25 cellular contexts compared by ENCODE assay signal in genomic region chr6:159933077-159933476, GRCh38. TPM values are rescaled to one million over a fixed set of nuclear protein-coding genes. Genes with fewer than 3 reads are reported as not detected.
"Had no signal": no experiment of that assay in that cellular context is flagged by ENCODE, and none has a peak within 500 bp of the region (broad histone marks: within the 10 kb centered on the region; RNA-seq: fewer than 3 reads in every experiment).

No MANE protein-coding gene starts in this region.

- H3K9me3 ChIP-seq: tibial nerve, vagina had no signal

- H2AFZ ChIP-seq: hepatocyte had no signal

- H3K4me3 ChIP-seq: dorsolateral prefrontal cortex, hepatocyte, lung, right atrium auricular region, sigmoid colon, tibial nerve, upper lobe of right lung, vagina had no signal

- H3K4me1 ChIP-seq: foreskin keratinocyte, sigmoid colon had no signal

- H3K27ac ChIP-seq: foreskin keratinocyte, hepatocyte, right atrium auricular region, sigmoid colon, tibial nerve, upper lobe of right lung, vagina had no signal

- H3K4me2 ChIP-seq: hepatocyte had no signal

- H3K79me2 ChIP-seq: hepatocyte had no signal

- H3K27me3 ChIP-seq: dorsolateral prefrontal cortex, foreskin keratinocyte, hepatocyte, right atrium auricular region, sigmoid colon, tibial nerve, upper lobe of right lung, vagina had no signal

- DNase-seq: cortex of kidney; dorsolateral prefrontal cortex; effector CD8-positive, alpha-beta T cell; foreskin keratinocyte; head of caudate nucleus; left colon; left ventricle myocardium superior; naive thymus-derived CD8-positive, alpha-beta T cell; posterior cingulate gyrus; sigmoid colon; small intestine; stimulated activated CD4-positive, alpha-beta T cell treated with anti-CD3 and anti-CD28 coated beads, Interleukin-12 subunit alpha, Interleukin-12 subunit beta, amount 100 ng/mL, for 4 hours; stimulated activated naive CD4-positive, alpha-beta T cell treated with Interleukin-2 at 50 U/mL for 16 hours; upper lobe of right lung had no signal

- H3K36me3 ChIP-seq: right atrium auricular region, sigmoid colon, tibial nerve, upper lobe of right lung, vagina had no signal

- ATAC-seq: foreskin keratinocyte; left colon; left ventricle myocardium superior; naive thymus-derived CD8-positive, alpha-beta T cell; upper lobe of right lung had no signal

RNA-seq across cellular contexts. Expression of gene MAS1, which starts 42.3 kb away (rescaled TPM):
- total RNA-seq: fibroblast of lung; foreskin keratinocyte; hepatocyte; kidney epithelial cell; left colon; left ventricle myocardium superior; mesenteric fat pad; naive thymus-derived CD8-positive, alpha-beta T cell; neural crest cell; osteocyte; right atrium auricular region; sigmoid colon; tibial nerve; upper lobe of right lung had no signal
- polyA plus RNA-seq: esophagus; fibroblast of lung; foreskin keratinocyte; hepatocyte; naive thymus-derived CD8-positive, alpha-beta T cell; small intestine had no signal
